ENCODE assay signal across 8 cellular contexts in genomic region chr17:82450357-82451106, GRCh38. TPM values are rescaled to one million over a fixed set of nuclear protein-coding genes. Genes with fewer than 3 reads are reported as not detected.
DNase-seq lines count a peak whose midpoint lies in the region; ATAC-seq and FAIRE-seq lines count a peak whose summit lies in the region.

Gene CYBC1, minus strand, starts transcription at chr17:82450752. Its CDS starts 1,498 bp downstream, at chr17:82449254.

- H3K36me3 ChIP-seq in KOPT-K1 (ENCODE audit: insufficient read depth, low read length) (peaks cover 22% of the 10 kb centered on the region), muscle layer of duodenum (ENCODE audit: control insufficient read depth in 1 of 2, insufficient read depth in 2 of 2, low read length in 2 of 2) (no peaks in the 10 kb centered on the region)

- ATAC-seq in GM21717 (IDR thresholded peaks at IDR 0.05; ENCODE audit: unreplicated experiment) (peak; percentile 58), esophagus mucosa (peak; percentile 94)

- H3K9me3 ChIP-seq in KOPT-K1 (ENCODE audit: insufficient read depth, low read length, poor library complexity, severe bottlenecking) (peaks cover 14% of the 10 kb centered on the region), muscle layer of duodenum (ENCODE audit: control insufficient read depth in 1 of 2, low read length in 2 of 2) (no peaks in the 10 kb centered on the region)

- peak; percentile 75 for DNase-seq in DMS114 treated with DMSO at 0.1 percent for 48 hours (lab: John Stamatoyannopoulos, UW; ENCODE audit: unreplicated experiment)
- DNase-seq in RCC 7860 (ENCODE audit: low spot score) = peak; percentile 71
- peak; percentile 97 to 98 for DNase-seq in activated T-cell treated with anti-CD3 and anti-CD28 coated beads, Interleukin-2, amount 50 U/mL, for 48 hours
- DNase-seq in stimulated activated CD8-positive, alpha-beta memory T cell treated with anti-CD3 and anti-CD28 coated beads, Interleukin-7, amount 100 ng/mL, for 1 hour (ENCODE audit: low read depth in 2 of 2) = peak; percentile 93

- FAIRE-seq in RCC 7860 (lab: Jason Lieb, UNC) = no peak

- H3K27me3 ChIP-seq in muscle layer of duodenum (ENCODE audit: low read depth, low read length) = no peaks in the 10 kb centered on the region

- H3K27ac ChIP-seq in KOPT-K1 (ENCODE audit: low read depth, low read length, poor library complexity, severe bottlenecking) = peak within 1 kb of the TSS; percentile 96
- peak within 1 kb of the TSS; percentile 96 for H3K27ac ChIP-seq in muscle layer of duodenum (ENCODE audit: low read length)

- peak within 1 kb of the TSS; percentile 74 to 87 for H3K4me3 ChIP-seq in muscle layer of duodenum (ENCODE audit: low read depth in 1 of 2, low read length in 2 of 2)

- peaks cover 0 to 4% of the 10 kb centered on the region in 2 donors for H3K4me1 ChIP-seq in muscle layer of duodenum (ENCODE audit: control insufficient read depth in 1 of 2, insufficient read depth in 2 of 2, low read length in 2 of 2)

RNA-seq across cellular contexts. Expression of gene CYBC1, which starts in this region (rescaled TPM):
- total RNA-seq in esophagus mucosa = 43.5 TPM

Comparison
In these comparisons a context has a peak if more than half of its experiments do, and no peak if none do; other contexts are left out.
1. Peak in every context shown above with its lines: DNase-seq, ATAC-seq, H3K4me3 ChIP-seq and H3K27ac ChIP-seq.